ENCODE assay signal across 9 cellular contexts in the genomic region with DNA sequence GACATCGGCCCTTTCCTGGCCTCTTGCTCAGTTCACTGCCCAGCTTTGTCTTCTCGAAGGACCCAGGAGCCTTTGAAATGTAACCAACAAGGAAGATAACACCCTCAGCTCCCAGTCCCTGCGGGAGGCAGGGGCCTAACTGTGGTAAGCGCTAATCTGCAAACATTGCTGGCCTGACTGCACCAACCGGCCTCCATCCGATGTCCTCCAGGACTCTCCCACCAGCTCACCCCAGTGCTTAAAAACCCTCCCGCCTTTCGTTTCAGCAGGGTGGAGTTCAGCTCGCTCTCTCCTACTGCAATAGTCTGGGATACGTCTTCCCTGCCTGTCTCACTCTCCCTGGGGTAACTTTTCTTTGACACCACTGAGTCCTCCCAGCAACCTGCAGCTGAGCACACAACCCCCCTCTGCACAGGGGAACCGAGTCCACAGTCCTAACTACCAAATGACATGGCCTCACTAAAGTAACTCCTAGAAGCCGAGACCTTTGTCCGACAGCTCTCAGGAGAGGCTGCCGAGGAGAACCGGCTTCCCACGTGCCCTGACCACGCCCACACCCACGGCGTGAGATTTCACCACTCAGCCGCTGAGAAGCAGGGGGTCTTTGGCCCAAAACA.
DNase-seq lines count a peak whose midpoint lies in the region; ATAC-seq, FAIRE-seq and TF ChIP-seq lines count a peak whose summit lies in the region.
"Had no signal": no experiment of that assay in that cellular context is flagged by ENCODE, and none has a peak within 500 bp of the region (broad histone marks: within the 10 kb centered on the region; RNA-seq: fewer than 3 reads in every experiment).

No MANE protein-coding gene starts in this region.

- peaks cover 79% of the 10 kb centered on the region for H3K4me1 Mint-ChIP-seq in activated CD8-positive, alpha-beta memory T cell treated with anti-CD3 and anti-CD28 coated beads, Interleukin-2, amount 10 ng/mL, durations not matched to agents 7 days and 5 days
- H3K4me1 Mint-ChIP-seq in astrocyte (ENCODE audit: low read depth, unreplicated experiment), result peaks cover 23% of the 10 kb centered on the region
- peaks cover 50% of the 10 kb centered on the region for H3K4me1 Mint-ChIP-seq in type B pancreatic cell (ENCODE audit: unreplicated experiment)

- TF ChIP-seq CTCF in astrocyte (IDR thresholded peaks at IDR 0.05; ENCODE audit: insufficient read depth, low read depth, low read length), result no peak
- no peak for TF ChIP-seq CTCF in type B pancreatic cell (conservative IDR thresholded peaks at IDR 0.05)

- H3K4me3 ChIP-seq in astrocyte (ENCODE audit: insufficient read depth, low read depth, low read length) (no peak overlapping the region), mesendoderm (ENCODE audit: low read length) (no peak overlapping the region)

- H3K4me3 Mint-ChIP-seq in activated CD8-positive, alpha-beta memory T cell treated with anti-CD3 and anti-CD28 coated beads, Interleukin-2, amount 10 ng/mL, durations not matched to agents 7 days and 5 days, result peak overlapping the region; percentile 49
- H3K4me3 Mint-ChIP-seq in astrocyte (ENCODE audit: unreplicated experiment) (no peak overlapping the region), type B pancreatic cell (peak overlapping the region; percentile 42)

- H3K36me3 Mint-ChIP-seq in activated CD8-positive, alpha-beta memory T cell treated with anti-CD3 and anti-CD28 coated beads, Interleukin-2, amount 10 ng/mL, durations not matched to agents 7 days and 5 days, result peaks cover 41% of the 10 kb centered on the region
- H3K36me3 Mint-ChIP-seq in astrocyte (ENCODE audit: low read depth, unreplicated experiment) (no peaks in the 10 kb centered on the region), type B pancreatic cell (peaks cover 8% of the 10 kb centered on the region)

- H3K56ac ChIP-seq in mesendoderm (ENCODE audit: low read length), result peak overlapping the region; percentile 49

- WGBS in mesendoderm (ENCODE audit: extremely low coverage, insufficient coverage, low lambda C conversion rate), result no CpG with 5 or more reads among the region's 20 CpGs

- no peaks in the 10 kb centered on the region for H3K9me3 ChIP-seq in astrocyte (ENCODE audit: insufficient read depth, low read depth, low read length)

- CTCF ChIA-PET in activated CD8-positive, alpha-beta memory T cell treated with anti-CD3 and anti-CD28 coated beads, Interleukin-2, amount 10 ng/mL, durations not matched to agents 7 days and 5 days (lab: Charles Lee), result interaction anchor here (1.4 to 8.3 kb wide), 6 partner anchors 11 to 75 kb away, joined by 4 to 97 read pairs (median 10); partner anchors contain the start of gene MBP

- no peak overlapping the region for H2BK15ac ChIP-seq in mesendoderm (replicated peaks; ENCODE audit: low read depth)

- peak overlapping the region; percentile 6 for H2BK5ac ChIP-seq in mesendoderm (ENCODE audit: low read length)

- H2AFZ ChIP-seq in astrocyte (ENCODE audit: low read depth, low read length), result peak overlapping the region; percentile 38

- H3K27ac Mint-ChIP-seq in activated CD8-positive, alpha-beta memory T cell treated with anti-CD3 and anti-CD28 coated beads, Interleukin-2, amount 10 ng/mL, durations not matched to agents 7 days and 5 days, result peak overlapping the region; percentile 91
- H3K27ac Mint-ChIP-seq in astrocyte (ENCODE audit: unreplicated experiment) (peak overlapping the region; percentile 75), type B pancreatic cell (peak overlapping the region; percentile 85)

- H3K4ac ChIP-seq in mesendoderm (ENCODE audit: low read depth, low read length), result no peak overlapping the region

- H2AK5ac ChIP-seq in mesendoderm (ENCODE audit: low read length), result no peak overlapping the region

- H3K4me2 ChIP-seq in astrocyte (ENCODE audit: low read length) (peak overlapping the region; percentile 15), mesendoderm (ENCODE audit: low read length) (peak overlapping the region; percentile 25)

- H2BK120ac ChIP-seq in mesendoderm (ENCODE audit: low read depth, low read length), result no peak overlapping the region

- H3K79me1 ChIP-seq in mesendoderm (ENCODE audit: low read length), result no peaks in the 10 kb centered on the region

- H3K9me3 Mint-ChIP-seq in activated CD8-positive, alpha-beta memory T cell treated with anti-CD3 and anti-CD28 coated beads, Interleukin-2, amount 10 ng/mL, durations not matched to agents 7 days and 5 days (ENCODE audit: low read depth), result no peaks in the 10 kb centered on the region
- peaks cover 4% of the 10 kb centered on the region for H3K9me3 Mint-ChIP-seq in astrocyte (ENCODE audit: unreplicated experiment)
- H3K9me3 Mint-ChIP-seq in type B pancreatic cell, result peaks cover 4% of the 10 kb centered on the region

- H3K9ac ChIP-seq in astrocyte (ENCODE audit: low read length) (peak overlapping the region; percentile 74), mesendoderm (ENCODE audit: low read length) (peak overlapping the region; percentile 43)

- H3K79me2 ChIP-seq in astrocyte (ENCODE audit: insufficient read depth, low read length), result no peaks in the 10 kb centered on the region
- H3K79me2 ChIP-seq in mesendoderm (ENCODE audit: control insufficient read depth, insufficient read depth, low read length), result no peaks in the 10 kb centered on the region

- no peak overlapping the region for H3K18ac ChIP-seq in mesendoderm (ENCODE audit: low read length)

- H3K4me1 ChIP-seq in astrocyte (ENCODE audit: insufficient read depth, low read length), result peaks cover 46% of the 10 kb centered on the region
- peaks cover 12% of the 10 kb centered on the region for H3K4me1 ChIP-seq in mesendoderm (ENCODE audit: control insufficient read depth, low read depth, low read length)

- H3K27me3 ChIP-seq in astrocyte (ENCODE audit: insufficient read depth, low read length) (no peaks in the 10 kb centered on the region), mesendoderm (ENCODE audit: insufficient read depth, low read length, poor library complexity) (no peaks in the 10 kb centered on the region)

- H3K27ac ChIP-seq in astrocyte (ENCODE audit: low read depth, low read length) (peak overlapping the region; percentile 91), mesendoderm (ENCODE audit: low read depth, low read length) (peak overlapping the region; percentile 21)

- DNase-seq in activated CD8-positive, alpha-beta memory T cell treated with anti-CD3 and anti-CD28 coated beads, Interleukin-2, amount 10 ng/mL, durations not matched to agents 7 days and 5 days, result no peak
- no peak for DNase-seq in activated CD8-positive, alpha-beta memory T cell treated with anti-CD3 and anti-CD28 coated beads, Interleukin-2, amount 50 U/mL, for 4 hours
- no peak for DNase-seq in astrocyte (ENCODE audit: low read depth)
- DNase-seq in mesendoderm, result peak; percentile 76
- no peak for DNase-seq in type B pancreatic cell (ENCODE audit: extremely low spot score, unreplicated experiment)
- DNase-seq in hypothalamus (lab: John Stamatoyannopoulos, UW), result no peak
- DNase-seq in NCI-H2196 (lab: John Stamatoyannopoulos, UW; ENCODE audit: unreplicated experiment), result no peak
- DNase-seq in DMS79 treated with DMSO at 0.1 percent for 48 hours (lab: John Stamatoyannopoulos, UW), result no peak

- no peak overlapping the region for H4K5ac ChIP-seq in mesendoderm (ENCODE audit: low read length)

- H3K36me3 ChIP-seq in astrocyte (ENCODE audit: insufficient read depth, low read length) (no peaks in the 10 kb centered on the region), mesendoderm (ENCODE audit: control insufficient read depth, insufficient read depth, low read length) (no peaks in the 10 kb centered on the region)

- FAIRE-seq in astrocyte (lab: Jason Lieb, UNC), result no peak
- FAIRE-seq: TTC549 had no signal

- no peak for ATAC-seq in activated CD8-positive, alpha-beta memory T cell treated with anti-CD3 and anti-CD28 coated beads, Interleukin-2, amount 10 ng/mL, durations not matched to agents 7 days and 5 days

- no peak overlapping the region for H4K8ac ChIP-seq in mesendoderm (ENCODE audit: low read depth, low read length)

- H3K23ac ChIP-seq in mesendoderm (ENCODE audit: low read length), result no peak overlapping the region

- H3K27me3 Mint-ChIP-seq in activated CD8-positive, alpha-beta memory T cell treated with anti-CD3 and anti-CD28 coated beads, Interleukin-2, amount 10 ng/mL, durations not matched to agents 7 days and 5 days, result no peaks in the 10 kb centered on the region
- H3K27me3 Mint-ChIP-seq in astrocyte (ENCODE audit: low read depth, unreplicated experiment) (no peaks in the 10 kb centered on the region), type B pancreatic cell (no peaks in the 10 kb centered on the region)

- no peaks in the 10 kb centered on the region for H4K20me1 ChIP-seq in astrocyte (ENCODE audit: insufficient read depth, low read length)
